27 cellular contexts compared by ENCODE assay signal in genomic region chr3:60609446-60609845, GRCh38.
DNase-seq lines count a peak whose midpoint lies in the region; ATAC-seq and TF ChIP-seq lines count a peak whose summit lies in the region.
"Had no signal": no experiment of that assay in that cellular context is flagged by ENCODE, and none has a peak within 500 bp of the region (broad histone marks: within the 10 kb centered on the region; RNA-seq: fewer than 3 reads in every experiment).

No MANE protein-coding gene starts in this region.

- no peak for TF ChIP-seq CTCF in WTC11 (IDR thresholded peaks at IDR 0.05)

- ATAC-seq in WTC11: peak; percentile 52
- ATAC-seq in HG02678 (IDR thresholded peaks at IDR 0.05; ENCODE audit: unreplicated experiment): no peak
- ATAC-seq in GM18861 (IDR thresholded peaks at IDR 0.05; ENCODE audit: unreplicated experiment): no peak
- ATAC-seq in esophagus mucosa: no peak
- no peak for ATAC-seq in activated CD8-positive, alpha-beta T cell treated with anti-CD3 and anti-CD28 coated beads, Interleukin-2, amount 10 ng/mL, durations not matched to agents 7 days and 5 days
- ATAC-seq: activated naive CD8-positive, alpha-beta T cell treated with anti-CD3 and anti-CD28 coated beads, Interleukin-2, amount 50 U/mL, for 24 hours; foreskin keratinocyte; mucosa of descending colon; stimulated activated effector memory CD8-positive, alpha-beta T cell treated with anti-CD3 and anti-CD28 coated beads, Interleukin-12 subunit alpha, Interleukin-12 subunit beta, amount 100 ng/mL, for 72 hours had no signal

- no peak overlapping the region for H3K27ac Mint-ChIP-seq in WTC11
- H3K27ac Mint-ChIP-seq in activated CD8-positive, alpha-beta T cell treated with anti-CD3 and anti-CD28 coated beads, Interleukin-2, amount 10 ng/mL, durations not matched to agents 7 days and 5 days: no peak overlapping the region
- H3K27ac Mint-ChIP-seq: activated naive CD8-positive, alpha-beta T cell treated with anti-CD3 and anti-CD28 coated beads, Interleukin-2, amount 50 U/mL, for 24 hours; nephron progenitor cell; stimulated activated effector memory CD8-positive, alpha-beta T cell treated with anti-CD3 and anti-CD28 coated beads, Interleukin-12 subunit alpha, Interleukin-12 subunit beta, amount 100 ng/mL, for 72 hours had no signal

- CTCF ChIA-PET in WTC11 (lab: Charles Lee): no interaction called here
- CTCF ChIA-PET in activated CD8-positive, alpha-beta T cell treated with anti-CD3 and anti-CD28 coated beads, Interleukin-2, amount 10 ng/mL, durations not matched to agents 7 days and 5 days (lab: Charles Lee): no interaction called here

- H3K27me3 Mint-ChIP-seq in WTC11 (ENCODE audit: low read depth): no peaks in the 10 kb centered on the region
- no peaks in the 10 kb centered on the region for H3K27me3 Mint-ChIP-seq in activated CD8-positive, alpha-beta T cell treated with anti-CD3 and anti-CD28 coated beads, Interleukin-2, amount 10 ng/mL, durations not matched to agents 7 days and 5 days (ENCODE audit: low read depth)
- H3K27me3 Mint-ChIP-seq: activated naive CD8-positive, alpha-beta T cell treated with anti-CD3 and anti-CD28 coated beads, Interleukin-2, amount 50 U/mL, for 24 hours had no signal

- TF ChIP-seq EP300 in Ishikawa (IDR thresholded peaks at IDR 0.05; ENCODE audit: borderline replicate concordance): peak; percentile 74

- peaks cover 9% of the 10 kb centered on the region for H3K4me1 Mint-ChIP-seq in WTC11
- no peaks in the 10 kb centered on the region for H3K4me1 Mint-ChIP-seq in activated CD8-positive, alpha-beta T cell treated with anti-CD3 and anti-CD28 coated beads, Interleukin-2, amount 10 ng/mL, durations not matched to agents 7 days and 5 days (ENCODE audit: low read depth)
- H3K4me1 Mint-ChIP-seq: activated naive CD8-positive, alpha-beta T cell treated with anti-CD3 and anti-CD28 coated beads, Interleukin-2, amount 50 U/mL, for 24 hours; nephron progenitor cell; stimulated activated effector memory CD8-positive, alpha-beta T cell treated with anti-CD3 and anti-CD28 coated beads, Interleukin-12 subunit alpha, Interleukin-12 subunit beta, amount 100 ng/mL, for 72 hours had no signal

- DNase-seq in EH (ENCODE audit: low read depth) (peak; percentile 15), WTC11 (ENCODE audit: low spot score) (peak; percentile 20), kidney tubule cell (ENCODE audit: low spot score) (peak; percentile 57)
- no peak for DNase-seq in activated CD8-positive, alpha-beta T cell treated with anti-CD3 and anti-CD28 coated beads, Interleukin-2, amount 10 ng/mL, durations not matched to agents 7 days and 5 days
- DNase-seq: activated CD8-positive, alpha-beta memory T cell treated with anti-CD3 and anti-CD28 coated beads for 24 hours; activated gamma-delta T cell; activated naive CD8-positive, alpha-beta T cell treated with anti-CD3 and anti-CD28 coated beads, Interleukin-2, amount 50 U/mL, for 24 hours; activated T-cell treated with anti-CD3 and anti-CD28 coated beads, Interleukin-2, amount 50 U/mL, for 1 hour; effector CD8-positive, alpha-beta T cell; EL; erythroblast; foreskin keratinocyte; IMR-90; mucosa of descending colon; NCI-H2081; NCI-H446; nephron progenitor cell; OCI-M1; ovary; SHP77; spleen; stimulated activated CD4-positive, alpha-beta T cell treated with anti-CD3 and anti-CD28 coated beads, Interleukin-2, amount 100 ng/mL, for 48 hours had no signal

- TF ChIP-seq RAD21 in Ishikawa (IDR thresholded peaks at IDR 0.05; ENCODE audit: low read depth): no peak

- POLR2A ChIA-PET in WTC11 (lab: Charles Lee): no interaction called here
- POLR2A ChIA-PET in activated CD8-positive, alpha-beta T cell treated with anti-CD3 and anti-CD28 coated beads, Interleukin-2, amount 10 ng/mL, durations not matched to agents 7 days and 5 days (lab: Charles Lee): no interaction called here

- peaks cover 19% of the 10 kb centered on the region for H3K9me3 Mint-ChIP-seq in WTC11
- H3K9me3 Mint-ChIP-seq in activated CD8-positive, alpha-beta T cell treated with anti-CD3 and anti-CD28 coated beads, Interleukin-2, amount 10 ng/mL, durations not matched to agents 7 days and 5 days (ENCODE audit: insufficient read depth): no peaks in the 10 kb centered on the region
- H3K9me3 Mint-ChIP-seq: activated naive CD8-positive, alpha-beta T cell treated with anti-CD3 and anti-CD28 coated beads, Interleukin-2, amount 50 U/mL, for 24 hours; nephron progenitor cell had no signal

- 0 out of 2 replicates have a peak, but pooled peaks cover 6% of the 10 kb centered on the region for H3K36me3 Mint-ChIP-seq in WTC11
- H3K36me3 Mint-ChIP-seq in activated CD8-positive, alpha-beta T cell treated with anti-CD3 and anti-CD28 coated beads, Interleukin-2, amount 10 ng/mL, durations not matched to agents 7 days and 5 days (ENCODE audit: low read depth): no peaks in the 10 kb centered on the region
- H3K36me3 Mint-ChIP-seq: stimulated activated effector memory CD8-positive, alpha-beta T cell treated with anti-CD3 and anti-CD28 coated beads, Interleukin-12 subunit alpha, Interleukin-12 subunit beta, amount 100 ng/mL, for 72 hours had no signal

- no peak overlapping the region for H3K4me3 Mint-ChIP-seq in WTC11
- H3K4me3 Mint-ChIP-seq in activated CD8-positive, alpha-beta T cell treated with anti-CD3 and anti-CD28 coated beads, Interleukin-2, amount 10 ng/mL, durations not matched to agents 7 days and 5 days: no peak overlapping the region
- H3K4me3 Mint-ChIP-seq: activated naive CD8-positive, alpha-beta T cell treated with anti-CD3 and anti-CD28 coated beads, Interleukin-2, amount 50 U/mL, for 24 hours; nephron progenitor cell; stimulated activated effector memory CD8-positive, alpha-beta T cell treated with anti-CD3 and anti-CD28 coated beads, Interleukin-12 subunit alpha, Interleukin-12 subunit beta, amount 100 ng/mL, for 72 hours had no signal

TF ChIP-seq in Ishikawa, 13 proteins besides CTCF, POLR2A, EP300 and RAD21:
- TF ChIP-seq ZBTB7A (IDR thresholded peaks at IDR 0.05; ENCODE audit: low read depth): no peak
- peak; percentile 86 for TF ChIP-seq TEAD4 (IDR thresholded peaks at IDR 0.05)
- TF ChIP-seq NFIC (IDR thresholded peaks at IDR 0.05): peak; percentile 26; the same call in 1 of the 2 replicates

TF ChIP-seq in WTC11, 78 proteins besides CTCF, POLR2A, EP300 and RAD21:
- TF ChIP-seq CREM (CRISPR knock-in tag; IDR thresholded peaks at IDR 0.05): no peak
- no peak for TF ChIP-seq MYBL2 (CRISPR knock-in tag; IDR thresholded peaks at IDR 0.05)
- no peak for TF ChIP-seq ZNF416 (CRISPR knock-in tag; IDR thresholded peaks at IDR 0.05)
- TF ChIP-seq NFYB (CRISPR knock-in tag; conservative IDR thresholded peaks at IDR 0.05; ENCODE audit: low read depth): no peak
- no peak for TF ChIP-seq ZNF317 (CRISPR knock-in tag; IDR thresholded peaks at IDR 0.05; ENCODE audit: borderline replicate concordance, low read depth)
- TF ChIP-seq, protein P1, sequence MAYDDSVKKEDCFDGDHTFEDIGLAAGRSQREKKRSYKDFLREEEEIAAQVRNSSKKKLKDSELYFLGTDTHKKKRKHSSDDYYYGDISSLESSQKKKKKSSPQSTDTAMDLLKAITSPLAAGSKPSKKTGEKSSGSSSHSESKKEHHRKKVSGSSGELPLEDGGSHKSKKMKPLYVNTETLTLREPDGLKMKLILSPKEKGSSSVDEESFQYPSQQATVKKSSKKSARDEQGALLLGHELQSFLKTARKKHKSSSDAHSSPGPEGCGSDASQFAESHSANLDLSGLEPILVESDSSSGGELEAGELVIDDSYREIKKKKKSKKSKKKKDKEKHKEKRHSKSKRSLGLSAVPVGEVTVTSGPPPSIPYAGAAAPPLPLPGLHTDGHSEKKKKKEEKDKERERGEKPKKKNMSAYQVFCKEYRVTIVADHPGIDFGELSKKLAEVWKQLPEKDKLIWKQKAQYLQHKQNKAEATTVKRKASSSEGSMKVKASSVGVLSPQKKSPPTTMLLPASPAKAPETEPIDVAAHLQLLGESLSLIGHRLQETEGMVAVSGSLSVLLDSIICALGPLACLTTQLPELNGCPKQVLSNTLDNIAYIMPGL (CRISPR knock-in tag; IDR thresholded peaks at IDR 0.05): no peak
- TF ChIP-seq JAZF1 (CRISPR knock-in tag; IDR thresholded peaks at IDR 0.05): no peak
- TF ChIP-seq EMX1 (CRISPR knock-in tag; IDR thresholded peaks at IDR 0.05): no peak
- no peak for TF ChIP-seq JUN (CRISPR knock-in tag; IDR thresholded peaks at IDR 0.05)
- TF ChIP-seq, protein P2, sequence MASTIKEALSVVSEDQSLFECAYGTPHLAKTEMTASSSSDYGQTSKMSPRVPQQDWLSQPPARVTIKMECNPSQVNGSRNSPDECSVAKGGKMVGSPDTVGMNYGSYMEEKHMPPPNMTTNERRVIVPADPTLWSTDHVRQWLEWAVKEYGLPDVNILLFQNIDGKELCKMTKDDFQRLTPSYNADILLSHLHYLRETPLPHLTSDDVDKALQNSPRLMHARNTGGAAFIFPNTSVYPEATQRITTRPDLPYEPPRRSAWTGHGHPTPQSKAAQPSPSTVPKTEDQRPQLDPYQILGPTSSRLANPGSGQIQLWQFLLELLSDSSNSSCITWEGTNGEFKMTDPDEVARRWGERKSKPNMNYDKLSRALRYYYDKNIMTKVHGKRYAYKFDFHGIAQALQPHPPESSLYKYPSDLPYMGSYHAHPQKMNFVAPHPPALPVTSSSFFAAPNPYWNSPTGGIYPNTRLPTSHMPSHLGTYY (CRISPR knock-in tag; IDR thresholded peaks at IDR 0.05): no peak
- no peak for TF ChIP-seq FOXP1 (CRISPR knock-in tag; IDR thresholded peaks at IDR 0.05; ENCODE audit: borderline replicate concordance)
- no peak for TF ChIP-seq ZNF423 (CRISPR knock-in tag; IDR thresholded peaks at IDR 0.05)
- TF ChIP-seq ESRRA (CRISPR knock-in tag; IDR thresholded peaks at IDR 0.05; ENCODE audit: borderline replicate concordance): no peak
